In the genomic region with DNA sequence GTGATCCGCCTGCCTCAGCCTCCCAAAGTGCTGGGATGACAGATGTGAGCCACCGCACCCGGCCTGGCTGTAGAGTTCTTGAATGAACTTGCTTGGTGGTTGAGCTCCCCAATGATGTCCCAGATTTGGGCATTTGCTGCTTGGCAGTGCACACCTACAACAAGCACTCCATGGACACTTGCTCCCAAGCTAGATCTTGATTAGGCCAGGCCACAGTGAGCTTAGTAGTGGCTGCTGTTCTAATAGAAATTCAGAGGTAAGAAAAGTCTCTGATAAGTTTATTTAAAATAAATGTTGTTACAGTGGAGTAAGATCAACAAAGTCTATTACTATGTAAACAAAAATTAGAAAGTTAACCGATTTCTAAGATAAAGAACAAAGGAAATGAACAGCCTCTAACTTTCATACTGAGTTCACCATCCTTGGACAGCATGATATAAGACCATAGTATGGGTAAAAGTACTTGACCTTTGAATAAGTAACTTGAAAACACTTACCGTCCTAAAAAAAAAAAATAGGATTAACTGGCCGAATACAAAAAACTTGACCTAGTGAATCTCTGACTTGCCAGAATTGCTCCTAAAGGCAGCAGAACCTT, we compare ENCODE assay signal across 17 cellular contexts. TPM values are rescaled to one million over a fixed set of nuclear protein-coding genes. Genes with fewer than 3 reads are reported as not detected.
A peak's percentile ranks its signal among the peaks of the same experiment; 100 is the strongest.
DNase-seq lines count a peak whose midpoint lies in the region; ATAC-seq and TF ChIP-seq lines count a peak whose summit lies in the region.
"Had no signal": no experiment of that assay in that cellular context is flagged by ENCODE, and none has a peak within 500 bp of the region (broad histone marks: within the 10 kb centered on the region; RNA-seq: fewer than 3 reads in every experiment).

No MANE protein-coding gene starts in this region.

- H3K9ac ChIP-seq in IMR-90 (ENCODE audit: low read depth, low read length) (no peak overlapping the region), endocrine pancreas (ENCODE audit: control insufficient read depth, insufficient read depth, low read length) (no peak overlapping the region), mesenchymal stem cell (ENCODE audit: low read length) (no peak overlapping the region)

- H2BK12ac ChIP-seq in mesenchymal stem cell (ENCODE audit: low read length in 2 of 2): no peak overlapping the region

- H2BK5ac ChIP-seq in IMR-90 (ENCODE audit: low read depth, low read length, poor library complexity, severe bottlenecking) (no peak overlapping the region), mesenchymal stem cell (ENCODE audit: low read depth, low read length, poor library complexity, severe bottlenecking) (no peak overlapping the region)

- H3K4me1 ChIP-seq in IMR-90 (ENCODE audit: control insufficient read depth, insufficient read depth, low read length) (peaks cover 2% of the 10 kb centered on the region; the same call in 1 of the 2 replicates), endocrine pancreas (ENCODE audit: control insufficient read depth, insufficient read depth, low read length) (no peaks in the 10 kb centered on the region), mesenchymal stem cell (ENCODE audit: control insufficient read depth, insufficient read depth, low read depth, low read length) (peaks cover 3% of the 10 kb centered on the region), transverse colon (peaks cover 0 to 7% (median 2%) of the 10 kb centered on the region in 4 donors), osteoblast (ENCODE audit: insufficient read depth, low read length) (no peaks in the 10 kb centered on the region)

- H3K79me2 ChIP-seq in osteoblast (ENCODE audit: insufficient read depth, low read length): no peaks in the 10 kb centered on the region

- H4K91ac ChIP-seq in IMR-90 (ENCODE audit: insufficient read depth, low read depth, low read length) (no peak overlapping the region), mesenchymal stem cell (ENCODE audit: low read length) (no peak overlapping the region)

- H3K27ac ChIP-seq in IMR-90 (ENCODE audit: insufficient read depth, low read length): no peak overlapping the region
- no peak overlapping the region for H3K27ac ChIP-seq in mesenchymal stem cell (ENCODE audit: low read length, poor library complexity, severe bottlenecking)
- peak overlapping the region in 3 of 4 donors; percentile 66 to 70 (median 68) for H3K27ac ChIP-seq in transverse colon
- H3K27ac ChIP-seq in osteoblast (ENCODE audit: low read depth, low read length): no peak overlapping the region

- dilution Hi-C loops in IMR-90 (cut with HindIII; ENCODE audit: low sequenced_read_pairs, unreplicated experiment): no loop called here

- peaks cover 3% of the 10 kb centered on the region; the same call in 1 of the 2 replicates for H3K9me1 ChIP-seq in IMR-90 (ENCODE audit: insufficient read depth, low read length)

- 0 out of 4 replicates have a peak, but pooled peaks cover 0 to 4% of the 10 kb centered on the region in 2 experiments for H3K79me1 ChIP-seq in IMR-90 (ENCODE audit: low read depth in 1 of 2, low read length in 2 of 2)
- peaks cover 2% of the 10 kb centered on the region for H3K79me1 ChIP-seq in mesenchymal stem cell (replicated peaks; ENCODE audit: low read length, poor library complexity, severe bottlenecking)

- in situ Hi-C loops in IMR-90 (cut with MboI; ENCODE audit: low sequenced_read_pairs): no loop called here
- in situ Hi-C loops in transverse colon (cut with MboI; ENCODE audit: low pct_ligation_motif_present in 1 of 4, low pct_unique_long_range_greater_than_20kb in 1 of 4, low sequenced_read_pairs in 3 of 4): no loop called here

- no peak overlapping the region for H3K56ac ChIP-seq in IMR-90 (ENCODE audit: extremely low read depth, insufficient read depth, low read length)

- H2AK9ac ChIP-seq in IMR-90 (replicated peaks; ENCODE audit: low read depth, low read length, poor library complexity): no peak overlapping the region

- no peak overlapping the region for H2BK20ac ChIP-seq in IMR-90 (ENCODE audit: low read depth, low read length)

- H3K18ac ChIP-seq in IMR-90 (ENCODE audit: low read depth, low read length) (no peak overlapping the region), mesenchymal stem cell (ENCODE audit: low read depth in 1 of 2, low read length in 2 of 2) (no peak overlapping the region)

- H3K4me3 ChIP-seq in IMR-90 (ENCODE audit: insufficient read depth, low read depth, low read length) (no peak overlapping the region), endocrine pancreas (ENCODE audit: control insufficient read depth, insufficient read depth, low read length) (peak overlapping the region; percentile 68), mesenchymal stem cell (ENCODE audit: insufficient read depth in 1 of 2, low read depth in 1 of 2, low read length in 2 of 2) (no peak overlapping the region), transverse colon (no peak overlapping the region), osteoblast (ENCODE audit: insufficient read depth, low read length) (no peak overlapping the region)

- H4K20me1 ChIP-seq in IMR-90 (ENCODE audit: insufficient read depth, low read length): no peaks in the 10 kb centered on the region
- no peaks in the 10 kb centered on the region for H4K20me1 ChIP-seq in osteoblast (ENCODE audit: insufficient read depth, low read length)

- H4K5ac ChIP-seq in IMR-90 (ENCODE audit: low read depth, low read length): no peak overlapping the region

- H2AK5ac ChIP-seq in IMR-90 (ENCODE audit: low read depth, low read length) (no peak overlapping the region), mesenchymal stem cell (ENCODE audit: low read length, severe bottlenecking) (no peak overlapping the region)

- H2BK120ac ChIP-seq in IMR-90 (ENCODE audit: low read depth, low read length) (no peak overlapping the region), mesenchymal stem cell (ENCODE audit: low read depth, low read length) (no peak overlapping the region)

- TF ChIP-seq EP300 in transverse colon (IDR thresholded peaks at IDR 0.05; ENCODE audit: low read depth): no peak

- H3K14ac ChIP-seq in IMR-90 (replicated peaks; ENCODE audit: low read depth, low read length) (no peak overlapping the region), mesenchymal stem cell (ENCODE audit: low read length in 2 of 2) (no peak overlapping the region)

- POLR2A ChIA-PET in IMR-90 (lab: Charles Lee; ENCODE audit: unreplicated experiment): no interaction called here

- H3K9me3 ChIP-seq in IMR-90 (ENCODE audit: control insufficient read depth, insufficient read depth, low read length) (no peaks in the 10 kb centered on the region), endocrine pancreas (ENCODE audit: control insufficient read depth, low read length) (no peaks in the 10 kb centered on the region), mesenchymal stem cell (ENCODE audit: control insufficient read depth, low read length) (no peaks in the 10 kb centered on the region), transverse colon (no peaks in the 10 kb centered on the region), osteoblast (ENCODE audit: low read depth, low read length) (no peaks in the 10 kb centered on the region)

- WGBS in IMR-90 (ENCODE audit: extremely low coverage in 2 of 2, insufficient read length in 1 of 2), 2 experiments: no CpG with 5 or more reads among the region's 6 CpGs
- 89% methylated on average over 5 of the region's 6 CpGs for WGBS in mesenchymal stem cell
- 37 to 71% methylated on average over 2 to 6 of the region's 6 CpGs for WGBS in transverse colon (ENCODE audit: low coverage in 1 of 2), 2 donors

- peak; percentile 42 for ATAC-seq in IMR-90 (ENCODE audit: low read depth)

- H3K23ac ChIP-seq in IMR-90 (ENCODE audit: low read depth, low read length): no peak overlapping the region; the same call in 1 of the 2 replicates
- H3K23ac ChIP-seq in mesenchymal stem cell (ENCODE audit: low read length in 2 of 2): no peak overlapping the region

- BruUV-seq in IMR-90 (replicated peaks; lab: Mats Ljungman, UMichigan): no TSS peak

- H3K27me3 ChIP-seq in IMR-90 (ENCODE audit: control insufficient read depth, insufficient read depth, low read length) (no peaks in the 10 kb centered on the region), endocrine pancreas (ENCODE audit: control insufficient read depth, insufficient read depth, low read length) (no peaks in the 10 kb centered on the region), mesenchymal stem cell (ENCODE audit: control insufficient read depth in 1 of 2, insufficient read depth in 1 of 2, low read length in 2 of 2) (no peaks in the 10 kb centered on the region), transverse colon (no peaks in the 10 kb centered on the region), osteoblast (ENCODE audit: insufficient read depth, low read length) (no peaks in the 10 kb centered on the region)

- H3K4me2 ChIP-seq in IMR-90 (ENCODE audit: low read depth, low read length) (no peak overlapping the region), mesenchymal stem cell (ENCODE audit: low read length, poor library complexity, severe bottlenecking) (no peak overlapping the region), osteoblast (ENCODE audit: insufficient read depth, low read length) (no peak overlapping the region)

- H3K36me3 ChIP-seq in IMR-90 (ENCODE audit: control insufficient read depth, insufficient read depth, low read length) (peaks cover 5% of the 10 kb centered on the region), endocrine pancreas (ENCODE audit: control insufficient read depth, insufficient read depth, low read length) (no peaks in the 10 kb centered on the region), mesenchymal stem cell (ENCODE audit: control insufficient read depth in 1 of 2, insufficient read depth in 2 of 2, low read depth in 1 of 2, low read length in 2 of 2) (peaks cover 19 to 40% of the 10 kb centered on the region in 2 experiments), transverse colon (peaks cover 0 to 5% (median 1%) of the 10 kb centered on the region in 4 donors), osteoblast (ENCODE audit: insufficient read depth, low read length) (peaks cover 19% of the 10 kb centered on the region)

- intact Hi-C loops in IMR-90 (cut with micrococcal nuclease): no loop called here
- intact Hi-C loops in transverse colon (cut with DNase I; ENCODE audit: low total_unique reads): no loop called here

- DNase-seq in IMR-90: no peak
- DNase-seq in mesenchymal stem cell: peak; percentile 6
- DNase-seq in transverse colon: no peak
- no peak for DNase-seq in central memory CD4-positive, alpha-beta T cell
- no peak for DNase-seq in DMS153 (lab: John Stamatoyannopoulos, UW)
- no peak for DNase-seq in osteoblast (ENCODE audit: insufficient read length, low spot score, missing footprints)
- DNase-seq: CD4-positive, CD25-positive, alpha-beta regulatory T cell; DMS79; KG1; NCI-H1436; NCI-H2029 treated with DMSO at 0.1 percent for 48 hours; NCI-H446 treated with DMSO at 0.1 percent for 48 hours; NK-92 treated with Interleukin-12 subunit alpha and Interleukin-12 subunit beta, amount 100 ng/mL, for 24 hours; OCI-M1 had no signal

- TF ChIP-seq POLR2A in IMR-90 (IDR thresholded peaks at IDR 0.05; ENCODE audit: low read depth, low read length): no peak
- TF ChIP-seq POLR2A in transverse colon (IDR thresholded peaks at IDR 0.05): no peak

- H2BK15ac ChIP-seq in IMR-90 (ENCODE audit: low read depth, low read length) (no peak overlapping the region), mesenchymal stem cell (ENCODE audit: low read depth, poor library complexity, severe bottlenecking) (no peak overlapping the region)

- H4K8ac ChIP-seq in IMR-90 (ENCODE audit: low read depth in 2 of 2, low read length in 2 of 2): no peak overlapping the region
- no peak overlapping the region for H4K8ac ChIP-seq in mesenchymal stem cell (ENCODE audit: low read length)

- CTCF ChIA-PET in IMR-90 (lab: Yijun Ruan, JAX): no interaction called here

- H2AFZ ChIP-seq in IMR-90 (replicated peaks; ENCODE audit: low read length, poor library complexity): no peak overlapping the region
- H2AFZ ChIP-seq in mesenchymal stem cell (ENCODE audit: low read depth, low read length): no peak overlapping the region
- H2AFZ ChIP-seq in osteoblast (ENCODE audit: low read length): no peak overlapping the region

- TF ChIP-seq RAD21 in IMR-90 (IDR thresholded peaks at IDR 0.05; ENCODE audit: low read length): no peak

- no peak overlapping the region for H3K4ac ChIP-seq in IMR-90 (ENCODE audit: low read depth, low read length)
- no peak overlapping the region for H3K4ac ChIP-seq in mesenchymal stem cell (ENCODE audit: low read depth in 1 of 2, low read length in 2 of 2)

- no peak for TF ChIP-seq CTCF in IMR-90 (conservative IDR thresholded peaks at IDR 0.05; ENCODE audit: low read depth, low read length)
- no peak for TF ChIP-seq CTCF in transverse colon (IDR thresholded peaks at IDR 0.05)
- TF ChIP-seq CTCF in osteoblast (IDR thresholded peaks at IDR 0.05; ENCODE audit: extremely low read depth, low read depth, low read length): no peak

RNA-seq across cellular contexts. Expression of a gene that starts 1.0 kb away (rescaled TPM):
- total RNA-seq in IMR-90 (2012; rRNA removed): not detected in 2 replicates
- 0.10 and 0.20 TPM in 2 replicates for polyA plus RNA-seq in IMR-90 (2012; rRNA removed)
- not detected in 2 replicates for polyA plus RNA-seq in IMR-90 (2012; cell fraction: cytosol; rRNA removed)
- polyA plus RNA-seq in IMR-90 (2012; cell fraction: nucleus; rRNA removed; ENCODE audit: low replicate concordance): 0.08 and 0.73 TPM in 2 replicates
- polyA plus RNA-seq in mesenchymal stem cell (2013, experiment 1 of 2): 0.10 TPM
- polyA plus RNA-seq in mesenchymal stem cell (2013, experiment 2 of 2): not detected
- 1 to 10 TPM in 2 of 4 donors, not detected in 2; 5.7 to 6.8 TPM for total RNA-seq in transverse colon
- total RNA-seq in osteoblast: 0.29 and 0.72 TPM in 2 replicates
- total RNA-seq: G401, RPMI7951 had no signal

RNA-seq across cellular contexts. Expression of a gene that starts 11.1 kb away (rescaled TPM):
- 28.3 and 40.5 TPM in 2 replicates for total RNA-seq in IMR-90 (2012; rRNA removed)
- polyA plus RNA-seq in IMR-90 (2012; rRNA removed): 10.6 and 14.0 TPM in 2 replicates
- polyA plus RNA-seq in IMR-90 (2012; cell fraction: cytosol; rRNA removed): 3.4 and 16.1 TPM in 2 replicates
- polyA plus RNA-seq in IMR-90 (2012; cell fraction: nucleus; rRNA removed; ENCODE audit: low replicate concordance): 3.0 and 8.0 TPM in 2 replicates
- 23.7 TPM for polyA plus RNA-seq in mesenchymal stem cell (2013, experiment 1 of 2)
- polyA plus RNA-seq in mesenchymal stem cell (2013, experiment 2 of 2): 23.7 TPM
- total RNA-seq in transverse colon: 10 to 100 TPM in 2 of 4 donors, 1 to 10 TPM in 2; 1.8 to 17.3 (median 8.9) TPM
- 20.6 and 22.8 TPM in 2 replicates for total RNA-seq in osteoblast

RNA-seq across cellular contexts. Expression of a gene that starts 11.3 kb away (rescaled TPM):
- 19.4 and 26.2 TPM in 2 replicates for total RNA-seq in IMR-90 (2012; rRNA removed)
- 22.8 and 23.4 TPM in 2 replicates for polyA plus RNA-seq in IMR-90 (2012; rRNA removed)
- 16.0 and 27.1 TPM in 2 replicates for polyA plus RNA-seq in IMR-90 (2012; cell fraction: cytosol; rRNA removed)
- polyA plus RNA-seq in IMR-90 (2012; cell fraction: nucleus; rRNA removed; ENCODE audit: low replicate concordance): 19.7 and 25.4 TPM in 2 replicates
- 20.3 TPM for polyA plus RNA-seq in mesenchymal stem cell (2013, experiment 1 of 2)
- polyA plus RNA-seq in mesenchymal stem cell (2013, experiment 2 of 2): 20.9 TPM
- 10 to 100 TPM; 29.5 to 52.0 (median 48.3) TPM for total RNA-seq in transverse colon
- total RNA-seq in osteoblast: 34.0 and 38.6 TPM in 2 replicates

RNA-seq across cellular contexts. Expression of a gene that starts 20.2 kb away (rescaled TPM):
- 4.5 and 7.5 TPM in 2 replicates for total RNA-seq in IMR-90 (2012; rRNA removed)
- polyA plus RNA-seq in IMR-90 (2012; rRNA removed): 6.4 and 7.6 TPM in 2 replicates
- 10.9 and 17.5 TPM in 2 replicates for polyA plus RNA-seq in IMR-90 (2012; cell fraction: cytosol; rRNA removed)
- 6.6 and 10.2 TPM in 2 replicates for polyA plus RNA-seq in IMR-90 (2012; cell fraction: nucleus; rRNA removed; ENCODE audit: low replicate concordance)
- 7.1 TPM for polyA plus RNA-seq in mesenchymal stem cell (2013, experiment 1 of 2)
- polyA plus RNA-seq in mesenchymal stem cell (2013, experiment 2 of 2): 7.3 TPM
- total RNA-seq in transverse colon: 10 to 100 TPM in 2 of 4 donors, 1 to 10 TPM in 2; 2.2 to 19.5 (median 8.8) TPM
- 11.2 and 13.0 TPM in 2 replicates for total RNA-seq in osteoblast

RNA-seq across cellular contexts. Expression of a gene that starts 35.2 kb away (rescaled TPM):
- total RNA-seq in IMR-90 (2012; rRNA removed): 9.0 and 9.2 TPM in 2 replicates
- polyA plus RNA-seq in IMR-90 (2012; rRNA removed): 13.8 and 15.2 TPM in 2 replicates
- 9.0 and 9.2 TPM in 2 replicates for polyA plus RNA-seq in IMR-90 (2012; cell fraction: cytosol; rRNA removed)
- polyA plus RNA-seq in IMR-90 (2012; cell fraction: nucleus; rRNA removed; ENCODE audit: low replicate concordance): 4.3 and 11.3 TPM in 2 replicates
- 27.2 TPM for polyA plus RNA-seq in mesenchymal stem cell (2013, experiment 1 of 2)
- 28.4 TPM for polyA plus RNA-seq in mesenchymal stem cell (2013, experiment 2 of 2)
- total RNA-seq in transverse colon: 100 to 1,000 TPM in 1 of 4 donors, 10 to 100 TPM in 2, 1 to 10 TPM in 1; 8.6 to 104 (median 17.3) TPM
- 9.8 and 10.3 TPM in 2 replicates for total RNA-seq in osteoblast

Comparison
In these comparisons a context has a peak if more than half of its experiments do, and no peak if none do; other contexts are left out.
1. H3K27ac ChIP-seq: peak in transverse colon (3 of 4); none in IMR-90 (single experiment), mesenchymal stem cell (single experiment) and osteoblast (single experiment).